In the genomic region with DNA sequence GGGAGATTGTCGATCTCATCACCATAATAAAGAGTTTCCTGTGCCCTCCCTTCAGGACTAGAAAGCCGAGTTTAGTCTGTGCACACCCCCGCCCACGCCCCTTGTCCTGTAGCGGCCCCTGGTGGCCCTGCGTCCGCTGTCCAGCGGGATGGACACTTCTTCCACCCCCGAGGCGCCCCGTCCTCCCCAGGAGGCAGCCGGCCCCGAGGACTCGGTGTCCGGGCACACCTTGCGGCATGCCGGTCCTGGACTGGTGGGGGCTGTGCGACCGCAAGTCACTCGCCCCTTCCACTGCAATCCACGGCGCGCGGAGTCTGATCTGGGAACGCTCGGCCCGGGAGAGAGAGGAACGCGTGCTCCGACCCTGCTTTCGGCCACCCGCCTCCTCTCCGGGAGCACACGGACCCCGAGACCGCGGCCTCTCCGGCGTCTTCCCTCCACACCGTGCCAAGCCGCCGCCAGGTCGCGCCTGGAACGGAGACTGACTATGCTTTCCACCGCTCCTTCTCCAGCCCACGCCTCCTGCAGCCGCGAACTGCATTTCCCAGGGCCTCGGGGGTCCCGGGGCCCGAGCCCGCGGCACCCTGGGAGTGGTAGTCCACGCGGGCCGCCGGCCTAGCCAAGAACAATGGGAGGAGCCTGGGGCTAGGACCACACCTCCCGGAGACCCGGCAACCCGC, we compare ENCODE assay signal across 8 cellular contexts. TPM values are rescaled to one million over a fixed set of nuclear protein-coding genes. Genes with fewer than 3 reads are reported as not detected.
A peak's percentile ranks its signal among the peaks of the same experiment; 100 is the strongest.
DNase-seq lines count a peak whose midpoint lies in the region; ATAC-seq and TF ChIP-seq lines count a peak whose summit lies in the region.

No MANE protein-coding gene starts in this region.

- H3K4me3 ChIP-seq in coronary artery: peak overlapping the region; percentile 88

- H3K27ac ChIP-seq in coronary artery: peak overlapping the region; percentile 75 to 96

- TF ChIP-seq CTCF in coronary artery (IDR thresholded peaks at IDR 0.05): peak; percentile 96

- ATAC-seq in GM19023 (IDR thresholded peaks at IDR 0.05; ENCODE audit: unreplicated experiment) (peak; percentile 62), HG03196 (IDR thresholded peaks at IDR 0.05; ENCODE audit: unreplicated experiment) (peak; percentile 50), left lobe of liver (peak; percentile 85)

- DNase-seq in AG08396 (ENCODE audit: low spot score): peak; percentile 95
- DNase-seq in NCI-H460 (ENCODE audit: extremely low read depth, low read depth): peak; percentile 86
- DNase-seq in activated CD4-positive, alpha-beta T cell treated with anti-CD3 and anti-CD28 coated beads for 48 hours: peak; percentile 98
- peak; percentile 90 for DNase-seq in coronary artery (ENCODE audit: low spot score)
- peak; percentile 97 for DNase-seq in left lobe of liver (ENCODE audit: low spot score)
- peak; percentile 95 to 97 for DNase-seq in stimulated activated CD4-positive, alpha-beta T cell treated with anti-CD3 and anti-CD28 coated beads, Interleukin-2, amount 100 ng/mL, for 24 hours

RNA-seq across cellular contexts. Expression of gene KMT2B, which starts 0.7 kb away (rescaled TPM):
- total RNA-seq in NCI-H460 (2014; rRNA removed; shearing (Covaris generic)): 7.7 and 9.4 TPM in 2 replicates
- polyA plus RNA-seq in NCI-H460 (2014; cell fraction: nucleus; rRNA removed): 24.7 and 50.1 TPM in 2 replicates
- total RNA-seq in left lobe of liver: 23.0 TPM

RNA-seq across cellular contexts. Expression of gene ZBTB32, which starts 12.8 kb away (rescaled TPM):
- not detected in 2 replicates for total RNA-seq in NCI-H460 (2014; rRNA removed; shearing (Covaris generic))
- polyA plus RNA-seq in NCI-H460 (2014; cell fraction: nucleus; rRNA removed): not detected in 2 replicates
- total RNA-seq in left lobe of liver: 0.10 TPM

RNA-seq across cellular contexts. Expression of gene IGFLR1, which starts 25.1 kb away (rescaled TPM):
- 0.49 and 1.6 TPM in 2 replicates for total RNA-seq in NCI-H460 (2014; rRNA removed; shearing (Covaris generic))
- 4.9 and 12.9 TPM in 2 replicates for polyA plus RNA-seq in NCI-H460 (2014; cell fraction: nucleus; rRNA removed)
- 30.8 TPM for total RNA-seq in left lobe of liver

RNA-seq across cellular contexts. Expression of gene U2AF1L4, which starts 28.1 kb away (rescaled TPM):
- 21.0 and 21.8 TPM in 2 replicates for total RNA-seq in NCI-H460 (2014; rRNA removed; shearing (Covaris generic))
- polyA plus RNA-seq in NCI-H460 (2014; cell fraction: nucleus; rRNA removed): 52.1 and 79.4 TPM in 2 replicates
- total RNA-seq in left lobe of liver: 15.1 TPM

RNA-seq across cellular contexts. Expression of gene PSENEN, which starts 28.3 kb away (rescaled TPM):
- 63.8 and 70.6 TPM in 2 replicates for total RNA-seq in NCI-H460 (2014; rRNA removed; shearing (Covaris generic))
- 31.5 and 53.0 TPM in 2 replicates for polyA plus RNA-seq in NCI-H460 (2014; cell fraction: nucleus; rRNA removed)
- total RNA-seq in left lobe of liver: 31.7 TPM

Comparison
In these comparisons a context has a peak if more than half of its experiments do, and no peak if none do; other contexts are left out.
1. Peak in every context shown above with its lines: DNase-seq, ATAC-seq, H3K4me3 ChIP-seq and H3K27ac ChIP-seq.
2. RNA of gene IGFLR1, which starts 25.1 kb away (total RNA-seq): 30.8 TPM in left lobe of liver (single experiment); 0.49 to 1.6 TPM in NCI-H460; every median in the first group is over 10 times any median in the second.